1 cellular context compared by ENCODE assay signal in the genomic region with DNA sequence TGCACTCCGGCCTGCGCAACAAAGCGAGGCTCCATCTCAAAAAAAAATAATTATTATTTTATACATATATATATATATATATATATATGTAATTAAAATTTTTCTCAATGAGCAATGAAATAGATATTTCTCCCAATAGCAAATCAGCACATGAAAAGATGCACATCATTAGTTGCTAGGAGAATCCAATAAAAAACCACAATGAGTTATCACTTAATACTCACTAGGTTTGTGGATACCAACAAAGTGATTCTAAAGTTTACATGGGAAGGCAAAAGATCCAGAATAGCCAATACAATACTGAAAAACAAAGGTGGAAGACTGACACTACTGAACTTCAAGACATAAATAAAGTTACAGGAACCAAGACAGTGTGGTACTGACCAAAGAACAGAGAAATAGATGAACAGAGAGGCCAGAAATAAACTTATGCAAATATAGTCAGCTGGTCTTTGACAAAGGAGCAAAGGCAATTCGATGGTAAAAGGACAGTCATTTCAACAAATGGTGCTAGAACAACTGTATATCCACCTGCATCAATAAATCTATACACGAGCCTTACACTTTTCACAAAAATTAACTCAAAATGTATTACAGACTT.
A peak's percentile ranks its signal among the peaks of the same experiment; 100 is the strongest.
TF ChIP-seq lines count a peak whose summit lies in the region.

No MANE protein-coding gene starts in this region.

TF ChIP-seq in GM12878, 131 proteins besides CTCF, POLR2A, EP300 and RAD21:
- TF ChIP-seq RELA (IDR thresholded peaks at IDR 0.05; ENCODE audit: borderline replicate concordance, partially characterized antibody) (no peak), ZBTB40 (IDR thresholded peaks at IDR 0.05; ENCODE audit: borderline replicate concordance) (peak; percentile 70), ZNF274 (IDR thresholded peaks at IDR 0.05; ENCODE audit: insufficient read depth, insufficient read length) (no peak), CREM (IDR thresholded peaks at IDR 0.05; ENCODE audit: low read depth) (peak; percentile 59; the same call in 1 of the 2 replicates), WRNIP1 (IDR thresholded peaks at IDR 0.05; ENCODE audit: borderline replicate concordance, low read depth, low read length) (no peak), EZH2 (IDR thresholded peaks at IDR 0.05; ENCODE audit: borderline replicate concordance, control insufficient read depth, low read depth, low read length) (no peak), RBBP5 (conservative IDR thresholded peaks at IDR 0.05) (no peak), CREB1 (IDR thresholded peaks at IDR 0.05; ENCODE audit: low read depth) (peak; percentile 80), BMI1 (IDR thresholded peaks at IDR 0.05; ENCODE audit: borderline replicate concordance) (no peak), YBX1 (IDR thresholded peaks at IDR 0.05) (no peak), MEF2B (IDR thresholded peaks at IDR 0.05; ENCODE audit: partially characterized antibody, poor library complexity, severe bottlenecking) (peak; percentile 66), RUNX3 (IDR thresholded peaks at IDR 0.05; ENCODE audit: low read length) (peak; percentile 71), FOXM1 (IDR thresholded peaks at IDR 0.05; ENCODE audit: low read depth, low read length) (no peak), PAX8 (IDR thresholded peaks at IDR 0.05) (no peak), RCOR1 (conservative IDR thresholded peaks at IDR 0.05; ENCODE audit: low read depth, low read length) (no peak), RFX5 (IDR thresholded peaks at IDR 0.05; ENCODE audit: low read depth, low read length) (peak; percentile 92), FOS (IDR thresholded peaks at IDR 0.05; ENCODE audit: borderline replicate concordance, extremely low read depth, insufficient read length) (no peak), RELB (IDR thresholded peaks at IDR 0.05; ENCODE audit: low read depth) (no peak), CBFB (IDR thresholded peaks at IDR 0.05; ENCODE audit: low read depth) (0 out of 2 replicates have a peak, but pooled peaks have one; percentile 23), MEF2A (IDR thresholded peaks at IDR 0.05; ENCODE audit: insufficient read depth, low read depth, low read length) (peak; percentile 94), BACH1 (IDR thresholded peaks at IDR 0.05; ENCODE audit: borderline replicate concordance) (no peak), POU2F2 (IDR thresholded peaks at IDR 0.05; ENCODE audit: borderline replicate concordance, low read depth, low read length) (peak; percentile 86; the same call in 2 of the 3 replicates), NFIC (IDR thresholded peaks at IDR 0.05; ENCODE audit: low read depth, low read length) (no peak), SMAD1 (IDR thresholded peaks at IDR 0.05; ENCODE audit: low read depth, partially characterized antibody) (no peak)
- TF ChIP-seq, protein P1, sequence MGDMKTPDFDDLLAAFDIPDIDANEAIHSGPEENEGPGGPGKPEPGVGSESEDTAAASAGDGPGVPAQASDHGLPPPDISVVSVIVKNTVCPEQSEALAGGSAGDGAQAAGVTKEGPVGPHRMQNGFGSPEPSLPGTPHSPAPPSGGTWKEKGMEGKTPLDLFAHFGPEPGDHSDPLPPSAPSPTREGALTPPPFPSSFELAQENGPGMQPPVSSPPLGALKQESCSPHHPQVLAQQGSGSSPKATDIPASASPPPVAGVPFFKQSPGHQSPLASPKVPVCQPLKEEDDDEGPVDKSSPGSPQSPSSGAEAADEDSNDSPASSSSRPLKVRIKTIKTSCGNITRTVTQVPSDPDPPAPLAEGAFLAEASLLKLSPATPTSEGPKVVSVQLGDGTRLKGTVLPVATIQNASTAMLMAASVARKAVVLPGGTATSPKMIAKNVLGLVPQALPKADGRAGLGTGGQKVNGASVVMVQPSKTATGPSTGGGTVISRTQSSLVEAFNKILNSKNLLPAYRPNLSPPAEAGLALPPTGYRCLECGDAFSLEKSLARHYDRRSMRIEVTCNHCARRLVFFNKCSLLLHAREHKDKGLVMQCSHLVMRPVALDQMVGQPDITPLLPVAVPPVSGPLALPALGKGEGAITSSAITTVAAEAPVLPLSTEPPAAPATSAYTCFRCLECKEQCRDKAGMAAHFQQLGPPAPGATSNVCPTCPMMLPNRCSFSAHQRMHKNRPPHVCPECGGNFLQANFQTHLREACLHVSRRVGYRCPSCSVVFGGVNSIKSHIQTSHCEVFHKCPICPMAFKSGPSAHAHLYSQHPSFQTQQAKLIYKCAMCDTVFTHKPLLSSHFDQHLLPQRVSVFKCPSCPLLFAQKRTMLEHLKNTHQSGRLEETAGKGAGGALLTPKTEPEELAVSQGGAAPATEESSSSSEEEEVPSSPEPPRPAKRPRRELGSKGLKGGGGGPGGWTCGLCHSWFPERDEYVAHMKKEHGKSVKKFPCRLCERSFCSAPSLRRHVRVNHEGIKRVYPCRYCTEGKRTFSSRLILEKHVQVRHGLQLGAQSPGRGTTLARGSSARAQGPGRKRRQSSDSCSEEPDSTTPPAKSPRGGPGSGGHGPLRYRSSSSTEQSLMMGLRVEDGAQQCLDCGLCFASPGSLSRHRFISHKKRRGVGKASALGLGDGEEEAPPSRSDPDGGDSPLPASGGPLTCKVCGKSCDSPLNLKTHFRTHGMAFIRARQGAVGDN (IDR thresholded peaks at IDR 0.05): no peak
- TF ChIP-seq, protein P2, sequence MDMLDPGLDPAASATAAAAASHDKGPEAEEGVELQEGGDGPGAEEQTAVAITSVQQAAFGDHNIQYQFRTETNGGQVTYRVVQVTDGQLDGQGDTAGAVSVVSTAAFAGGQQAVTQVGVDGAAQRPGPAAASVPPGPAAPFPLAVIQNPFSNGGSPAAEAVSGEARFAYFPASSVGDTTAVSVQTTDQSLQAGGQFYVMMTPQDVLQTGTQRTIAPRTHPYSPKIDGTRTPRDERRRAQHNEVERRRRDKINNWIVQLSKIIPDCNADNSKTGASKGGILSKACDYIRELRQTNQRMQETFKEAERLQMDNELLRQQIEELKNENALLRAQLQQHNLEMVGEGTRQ (IDR thresholded peaks at IDR 0.05; ENCODE audit: borderline replicate concordance, low read depth, low read length): no peak; the same call in 1 of the 2 replicates
- TF ChIP-seq, protein P3, sequence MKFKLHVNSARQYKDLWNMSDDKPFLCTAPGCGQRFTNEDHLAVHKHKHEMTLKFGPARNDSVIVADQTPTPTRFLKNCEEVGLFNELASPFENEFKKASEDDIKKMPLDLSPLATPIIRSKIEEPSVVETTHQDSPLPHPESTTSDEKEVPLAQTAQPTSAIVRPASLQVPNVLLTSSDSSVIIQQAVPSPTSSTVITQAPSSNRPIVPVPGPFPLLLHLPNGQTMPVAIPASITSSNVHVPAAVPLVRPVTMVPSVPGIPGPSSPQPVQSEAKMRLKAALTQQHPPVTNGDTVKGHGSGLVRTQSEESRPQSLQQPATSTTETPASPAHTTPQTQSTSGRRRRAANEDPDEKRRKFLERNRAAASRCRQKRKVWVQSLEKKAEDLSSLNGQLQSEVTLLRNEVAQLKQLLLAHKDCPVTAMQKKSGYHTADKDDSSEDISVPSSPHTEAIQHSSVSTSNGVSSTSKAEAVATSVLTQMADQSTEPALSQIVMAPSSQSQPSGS (IDR thresholded peaks at IDR 0.05; ENCODE audit: low read length): 0 out of 2 replicates have a peak, but pooled peaks have one; percentile 31
- TF ChIP-seq, protein P4, sequence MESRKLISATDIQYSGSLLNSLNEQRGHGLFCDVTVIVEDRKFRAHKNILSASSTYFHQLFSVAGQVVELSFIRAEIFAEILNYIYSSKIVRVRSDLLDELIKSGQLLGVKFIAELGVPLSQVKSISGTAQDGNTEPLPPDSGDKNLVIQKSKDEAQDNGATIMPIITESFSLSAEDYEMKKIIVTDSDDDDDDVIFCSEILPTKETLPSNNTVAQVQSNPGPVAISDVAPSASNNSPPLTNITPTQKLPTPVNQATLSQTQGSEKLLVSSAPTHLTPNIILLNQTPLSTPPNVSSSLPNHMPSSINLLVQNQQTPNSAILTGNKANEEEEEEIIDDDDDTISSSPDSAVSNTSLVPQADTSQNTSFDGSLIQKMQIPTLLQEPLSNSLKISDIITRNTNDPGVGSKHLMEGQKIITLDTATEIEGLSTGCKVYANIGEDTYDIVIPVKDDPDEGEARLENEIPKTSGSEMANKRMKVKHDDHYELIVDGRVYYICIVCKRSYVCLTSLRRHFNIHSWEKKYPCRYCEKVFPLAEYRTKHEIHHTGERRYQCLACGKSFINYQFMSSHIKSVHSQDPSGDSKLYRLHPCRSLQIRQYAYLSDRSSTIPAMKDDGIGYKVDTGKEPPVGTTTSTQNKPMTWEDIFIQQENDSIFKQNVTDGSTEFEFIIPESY (IDR thresholded peaks at IDR 0.05): no peak
